8 cellular contexts compared by ENCODE assay signal in genomic region chr2:10659898-10660568, GRCh38. TPM values are rescaled to one million over a fixed set of nuclear protein-coding genes. Genes with fewer than 3 reads are reported as not detected.
DNase-seq lines count a peak whose midpoint lies in the region; ATAC-seq and TF ChIP-seq lines count a peak whose summit lies in the region.

No MANE protein-coding gene starts in this region.

- peak; percentile 59 to 86 for TF ChIP-seq CTCF in brain (conservative IDR thresholded peaks at IDR 0.05)

- no peak overlapping the region for H3K4me3 Mint-ChIP-seq in brain

- no peaks in the 10 kb centered on the region for H3K4me1 Mint-ChIP-seq in brain

- H3K36me3 Mint-ChIP-seq in brain: peaks cover 34% of the 10 kb centered on the region

- DNase-seq in CD1c-positive myeloid dendritic cell (ENCODE audit: extremely low spot score): peak; percentile 17
- DNase-seq in HK-2 (ENCODE audit: unreplicated experiment): peak; percentile 82
- DNase-seq in inferior parietal cortex (ENCODE audit: extremely low spot score): peak; percentile 40
- DNase-seq in stimulated activated CD4-positive, alpha-beta T cell treated with anti-CD3 and anti-CD28 coated beads, Interleukin-2, amount 100 ng/mL, for 48 hours: peak; percentile 41 to 44
- no peak for DNase-seq in NCI-H1092 (lab: John Stamatoyannopoulos, UW)

- ATAC-seq in SK-N-SH treated with all-trans-retinoic acid at 6 μM for 48 hours (peak; percentile 82), HG02884 (IDR thresholded peaks at IDR 0.05; ENCODE audit: unreplicated experiment) (no peak)

- no peak overlapping the region for H3K27ac Mint-ChIP-seq in brain

- no peaks in the 10 kb centered on the region for H3K27me3 Mint-ChIP-seq in brain

- no peaks in the 10 kb centered on the region for H3K9me3 Mint-ChIP-seq in brain

TF ChIP-seq in SK-N-SH treated with all-trans-retinoic acid at 6 μM for 48 hours, 23 proteins besides CTCF, POLR2A, EP300 and RAD21:
- TF ChIP-seq TSHZ2 (CRISPR knock-in tag; IDR thresholded peaks at IDR 0.05) (no peak), ZC3H10 (CRISPR knock-in tag; IDR thresholded peaks at IDR 0.05) (no peak), CREB5 (CRISPR knock-in tag; IDR thresholded peaks at IDR 0.05; ENCODE audit: low read depth) (no peak), PPARA (CRISPR knock-in tag; IDR thresholded peaks at IDR 0.05; ENCODE audit: borderline replicate concordance) (no peak)

RNA-seq across cellular contexts. Expression of gene NOL10, which starts 29.7 kb away (rescaled TPM):
- polyA plus RNA-seq in brain (ENCODE audit: insufficient read depth, low read depth, low replicate concordance): 12.7 TPM
